In the genomic region with DNA sequence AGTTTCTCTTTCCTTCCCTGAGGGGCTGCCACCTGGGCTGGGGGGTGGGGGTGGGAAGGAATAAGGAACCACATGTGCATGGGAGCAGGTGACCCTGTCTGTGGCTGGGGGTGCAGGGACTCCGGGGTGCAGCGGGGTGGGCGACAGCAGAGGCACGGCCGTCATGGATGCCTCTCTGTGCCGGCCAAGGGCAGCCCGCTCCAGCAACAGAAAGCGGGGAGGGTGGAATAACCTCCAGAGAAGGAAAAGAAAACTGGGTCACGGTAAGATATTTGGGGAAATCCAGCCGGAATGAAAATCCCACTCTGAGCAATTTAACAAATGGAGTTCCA, we compare ENCODE assay signal across 1 cellular context.
TF ChIP-seq lines count a peak whose summit lies in the region.

No MANE protein-coding gene starts in this region.

TF ChIP-seq in K562, 482 proteins besides CTCF, POLR2A, EP300 and RAD21:
- TF ChIP-seq, protein P1, sequence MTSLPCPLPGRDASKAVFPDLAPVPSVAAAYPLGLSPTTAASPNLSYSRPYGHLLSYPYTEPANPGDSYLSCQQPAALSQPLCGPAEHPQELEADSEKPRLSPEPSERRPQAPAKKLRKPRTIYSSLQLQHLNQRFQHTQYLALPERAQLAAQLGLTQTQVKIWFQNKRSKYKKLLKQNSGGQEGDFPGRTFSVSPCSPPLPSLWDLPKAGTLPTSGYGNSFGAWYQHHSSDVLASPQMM (CRISPR knock-in tag; IDR thresholded peaks at IDR 0.05) = no peak
- TF ChIP-seq POLR2G (IDR thresholded peaks at IDR 0.05; ENCODE audit: low read depth, low read length) = peak; percentile 41
